ENCODE assay signal across 11 cellular contexts in genomic region chr10:77837925-77838595, GRCh38.
DNase-seq lines count a peak whose midpoint lies in the region; ATAC-seq and TF ChIP-seq lines count a peak whose summit lies in the region.
"Had no signal": no experiment of that assay in that cellular context is flagged by ENCODE, and none has a peak within 500 bp of the region (broad histone marks: within the 10 kb centered on the region; RNA-seq: fewer than 3 reads in every experiment).

No MANE protein-coding gene starts in this region.

- no peak for ATAC-seq in activated naive CD4-positive, alpha-beta T cell treated with anti-CD3 and anti-CD28 coated beads, Interleukin-2, amount 50 U/mL, for 72 hours
- no peak for ATAC-seq in T-helper 17 cell
- no peak for ATAC-seq in GM21528 (IDR thresholded peaks at IDR 0.05; ENCODE audit: low FRiP score, unreplicated experiment)

- TF ChIP-seq POLR2A in testis (IDR thresholded peaks at IDR 0.05), result no peak

- no peaks in the 10 kb centered on the region for H3K36me3 Mint-ChIP-seq in activated naive CD4-positive, alpha-beta T cell treated with anti-CD3 and anti-CD28 coated beads, Interleukin-2, amount 50 U/mL, for 72 hours
- H3K36me3 Mint-ChIP-seq in T-helper 17 cell (ENCODE audit: low read depth) (no peaks in the 10 kb centered on the region), immature natural killer cell (peaks cover 18 to 41% (median 20%) of the 10 kb centered on the region in 3 donors)
- H3K36me3 Mint-ChIP-seq: naive B cell had no signal

- no peak overlapping the region for H3K4me3 Mint-ChIP-seq in T-helper 17 cell
- no peak overlapping the region for H3K4me3 Mint-ChIP-seq in immature natural killer cell

- H3K4me1 ChIP-seq in testis, result peaks cover 9% of the 10 kb centered on the region

- intact Hi-C loops in testis (cut with DNase I; ENCODE audit: low total_unique reads), result no loop called here

- H3K27ac ChIP-seq in testis, result no peak overlapping the region
- H3K27ac ChIP-seq: SK-N-MC had no signal

- no peaks in the 10 kb centered on the region for H3K27me3 Mint-ChIP-seq in T-helper 17 cell
- H3K27me3 Mint-ChIP-seq in immature natural killer cell (ENCODE audit: low read depth in 3 of 3), result peaks cover 2 to 3% (median 3%) of the 10 kb centered on the region in 3 donors
- H3K27me3 Mint-ChIP-seq: naive B cell had no signal

- no peak for TF ChIP-seq CTCF in testis (IDR thresholded peaks at IDR 0.05)

- peak overlapping the region; percentile 53 to 79 for H3K27ac Mint-ChIP-seq in activated naive CD4-positive, alpha-beta T cell treated with anti-CD3 and anti-CD28 coated beads, Interleukin-2, amount 50 U/mL, for 72 hours
- H3K27ac Mint-ChIP-seq in T-helper 17 cell, result peak overlapping the region; percentile 98
- H3K27ac Mint-ChIP-seq in immature natural killer cell, result peak overlapping the region; percentile 83 to 97 (median 87)

- no peaks in the 10 kb centered on the region for H3K9me3 ChIP-seq in T-helper 17 cell (ENCODE audit: control insufficient read depth, low read length, poor library complexity, severe bottlenecking)
- no peaks in the 10 kb centered on the region for H3K9me3 ChIP-seq in testis

- no peaks in the 10 kb centered on the region for H3K27me3 ChIP-seq in testis

- H3K4me1 Mint-ChIP-seq in T-helper 17 cell (peaks cover 29% of the 10 kb centered on the region), immature natural killer cell (peaks cover 13 to 20% of the 10 kb centered on the region in 2 donors)

- H3K4me3 ChIP-seq in testis, result no peak overlapping the region
- H3K4me3 ChIP-seq: SK-N-MC, skin epidermis had no signal

- no peak for DNase-seq in activated naive CD4-positive, alpha-beta T cell treated with anti-CD3 and anti-CD28 coated beads, Interleukin-2, amount 50 U/mL, for 72 hours (ENCODE audit: low spot score in 2 of 2)
- DNase-seq in activated naive CD4-positive, alpha-beta T cell treated with Interleukin-2 at 50 U/mL for 16 hours, result no peak
- no peak for DNase-seq in T-helper 17 cell
- no peak for DNase-seq in immature natural killer cell
- DNase-seq in testis, result peak; percentile 38
- no peak for DNase-seq in NCI-H524 (lab: John Stamatoyannopoulos, UW)
- no peak for DNase-seq in COLO829 (ENCODE audit: low spot score)
- DNase-seq: naive B cell had no signal

- H3K9me3 Mint-ChIP-seq in activated naive CD4-positive, alpha-beta T cell treated with anti-CD3 and anti-CD28 coated beads, Interleukin-2, amount 50 U/mL, for 72 hours, result no peaks in the 10 kb centered on the region
- no peaks in the 10 kb centered on the region for H3K9me3 Mint-ChIP-seq in immature natural killer cell
- H3K9me3 Mint-ChIP-seq: naive B cell had no signal

- WGBS in testis, 2 donors, result 39 to 69% methylated on average over 9 to 14 of the region's 14 CpGs

- no peaks in the 10 kb centered on the region for H3K36me3 ChIP-seq in testis (ENCODE audit: low read depth, missing control alignments)
